In genomic region chr22:30776476-30776875, GRCh38 we compare ENCODE assay signal across 6 cellular contexts.
"Had no signal": no experiment of that assay in that cellular context is flagged by ENCODE, and none has a peak within 500 bp of the region (broad histone marks: within the 10 kb centered on the region; RNA-seq: fewer than 3 reads in every experiment).

No MANE protein-coding gene starts in this region.

- ATAC-seq: GM23338, K562 had no signal

- H2AFZ ChIP-seq: GM23338 had no signal

- H3K4me2 ChIP-seq: GM23338 had no signal

- H3K27ac Mint-ChIP-seq: GM23338, H9 had no signal

- DNase-seq: H9, HCEC 1CT, IMR-90, KG1 had no signal

- H3K9me3 Mint-ChIP-seq: GM23338, H9 had no signal

- H3K4me3 ChIP-seq: GM23338, K562 had no signal

- H3K4me3 Mint-ChIP-seq: GM23338, H9 had no signal
